ENCODE assay signal across 15 cellular contexts in the genomic region with DNA sequence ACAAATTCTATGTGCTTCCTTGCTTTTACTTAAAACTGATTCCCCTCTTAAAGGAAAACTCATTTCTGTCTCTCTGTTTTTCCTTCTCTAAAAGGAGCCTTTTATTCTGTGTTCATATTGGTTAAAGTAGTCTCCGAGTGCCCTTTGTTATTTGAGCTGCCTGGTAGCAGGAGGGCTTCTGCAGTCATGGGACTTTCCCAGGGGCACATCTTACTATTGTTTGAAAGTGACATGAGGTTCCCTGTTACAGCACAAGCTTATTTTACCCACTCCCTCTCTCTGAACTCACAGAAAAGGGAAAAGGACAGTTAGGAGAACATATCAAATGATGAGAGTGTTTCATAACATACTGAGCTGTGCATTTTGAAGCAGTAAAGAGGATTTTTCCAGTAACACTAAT. TPM values are rescaled to one million over a fixed set of nuclear protein-coding genes. Genes with fewer than 3 reads are reported as not detected.
A peak's percentile ranks its signal among the peaks of the same experiment; 100 is the strongest.
DNase-seq lines count a peak whose midpoint lies in the region; ATAC-seq and TF ChIP-seq lines count a peak whose summit lies in the region.
"Had no signal": no experiment of that assay in that cellular context is flagged by ENCODE, and none has a peak within 500 bp of the region (broad histone marks: within the 10 kb centered on the region; RNA-seq: fewer than 3 reads in every experiment).

No MANE protein-coding gene starts in this region.

- peaks cover 21% of the 10 kb centered on the region for H3K4me1 Mint-ChIP-seq in chondrocyte (ENCODE audit: low read depth)

- no peak for TF ChIP-seq CTCF in thoracic aorta (IDR thresholded peaks at IDR 0.05)
- TF ChIP-seq CTCF in chondrocyte (IDR thresholded peaks at IDR 0.05) = no peak

- no peak overlapping the region for H3K4me3 ChIP-seq in NT2/D1 (ENCODE audit: insufficient read length, low read depth)
- no peak overlapping the region for H3K4me3 ChIP-seq in thoracic aorta

- no peak overlapping the region for H3K9ac ChIP-seq in NT2/D1 (ENCODE audit: insufficient read length, low read depth)

- DNase-seq in NCI-H2171 treated with DMSO at 0.1 percent for 48 hours (lab: John Stamatoyannopoulos, UW) (peak; percentile 9), NCI-H2171 (lab: John Stamatoyannopoulos, UW) (no peak), NT2/D1 (ENCODE audit: low read depth, low spot score) (peak; percentile 32), lung microvascular endothelial cell (ENCODE audit: low read depth in 2 of 2) (peak; percentile 32 to 64), thoracic aorta (ENCODE audit: low spot score) (no peak), chondrocyte (ENCODE audit: low spot score) (no peak), SK-N-DZ (ENCODE audit: low spot score) (no peak)
- DNase-seq: head of caudate nucleus, IMR-90, NCI-H1436, NCI-H69, SHP77 had no signal

- ATAC-seq in thoracic aorta (ENCODE audit: insufficient number of reproducible peaks, low FRiP score, low read depth) (no peak), GM18517 (IDR thresholded peaks at IDR 0.05; ENCODE audit: unreplicated experiment) (no peak)
- ATAC-seq: left lobe of liver had no signal

- peak overlapping the region; percentile 35 to 50 for H3K27ac ChIP-seq in thoracic aorta

- H3K9me3 Mint-ChIP-seq in chondrocyte (ENCODE audit: low read depth) = peaks cover 12% of the 10 kb centered on the region

- H3K27ac Mint-ChIP-seq in chondrocyte (ENCODE audit: unreplicated experiment) = no peak overlapping the region

- no peaks in the 10 kb centered on the region for H3K36me3 ChIP-seq in NT2/D1 (ENCODE audit: insufficient read depth, insufficient read length, low read length)
- H3K36me3 ChIP-seq in thoracic aorta = no peaks in the 10 kb centered on the region

- H3K9me3 ChIP-seq in NT2/D1 (ENCODE audit: insufficient read depth, low read length) (peaks cover 6% of the 10 kb centered on the region; the same call in 1 of the 2 replicates), thoracic aorta (no peaks in the 10 kb centered on the region)

- H3K4me1 ChIP-seq in NT2/D1 (ENCODE audit: insufficient read depth, insufficient read length) = no peaks in the 10 kb centered on the region
- peaks cover 20 to 55% of the 10 kb centered on the region in 2 donors for H3K4me1 ChIP-seq in thoracic aorta (ENCODE audit: control insufficient read depth in 1 of 2, low read depth in 2 of 2)

- H3K27me3 ChIP-seq in NT2/D1 (ENCODE audit: insufficient read depth, insufficient read length) = no peaks in the 10 kb centered on the region
- H3K27me3 ChIP-seq in thoracic aorta (replicated peaks; ENCODE audit: insufficient read depth) = no peaks in the 10 kb centered on the region

- H3K4me3 Mint-ChIP-seq in chondrocyte (ENCODE audit: unreplicated experiment) = no peak overlapping the region

- H3K27me3 Mint-ChIP-seq in chondrocyte (ENCODE audit: low read depth) = no peaks in the 10 kb centered on the region

- peaks cover 3% of the 10 kb centered on the region for H3K36me3 Mint-ChIP-seq in chondrocyte (ENCODE audit: low read depth)

RNA-seq across cellular contexts. Expression of gene ANGPTL1, which starts 58.1 kb away (rescaled TPM):
- total RNA-seq in lung microvascular endothelial cell (under 0.01 and 0.22 TPM in 2 replicates), thoracic aorta (100 to 1,000 TPM in 1 of 2 donors, 10 to 100 TPM in 1; 51.0 to 110 TPM), chondrocyte (2.6 to 4.7 TPM (median 3.6 TPM) in 3 replicates)
- polyA plus RNA-seq in SK-N-DZ (2014; cell fraction: cytosol; rRNA removed) = 0.07 TPM in 1 of 2 replicates, not detected in the other
- polyA plus RNA-seq in SK-N-DZ (2014; cell fraction: nucleus; rRNA removed) = not detected in 2 replicates
- total RNA-seq: bronchial epithelial cell had no signal

Comparison
In these comparisons a context has a peak if more than half of its experiments do, and no peak if none do; other contexts are left out.
1. DNase-seq: peak in NCI-H2171 treated with DMSO at 0.1 percent for 48 hours (single experiment), NT2/D1 (single experiment) and lung microvascular endothelial cell (2 of 2); none in NCI-H2171 (single experiment), thoracic aorta (single experiment), chondrocyte (single experiment) and SK-N-DZ (single experiment).